Comparison of ENCODE assay signal across 14 cellular contexts in the genomic region with DNA sequence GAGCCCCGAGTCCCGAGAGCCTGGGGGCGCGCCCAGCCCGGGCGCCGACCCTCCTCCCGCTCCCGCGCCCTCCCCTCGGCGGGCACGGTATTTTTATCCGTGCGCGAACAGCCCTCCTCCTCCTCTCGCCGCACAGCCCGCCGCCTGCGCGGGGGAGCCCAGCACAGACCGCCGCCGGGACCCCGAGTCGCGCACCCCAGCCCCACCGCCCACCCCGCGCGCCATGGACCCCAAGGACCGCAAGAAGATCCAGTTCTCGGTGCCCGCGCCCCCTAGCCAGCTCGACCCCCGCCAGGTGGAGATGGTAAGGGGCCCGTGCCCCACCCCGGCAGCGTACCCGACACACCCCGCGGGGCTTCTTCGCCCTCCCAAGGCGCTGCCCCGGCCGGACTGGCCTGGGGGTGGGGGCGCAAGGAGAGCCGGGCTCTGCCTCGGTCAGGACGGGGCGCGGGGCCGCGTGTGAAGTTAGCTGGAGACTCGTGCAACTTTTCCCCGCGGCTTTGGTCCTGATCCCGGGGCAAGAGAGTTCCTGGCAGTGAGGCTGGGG. TPM values are rescaled to one million over a fixed set of nuclear protein-coding genes. Genes with fewer than 3 reads are reported as not detected.
DNase-seq lines count a peak whose midpoint lies in the region; ATAC-seq and TF ChIP-seq lines count a peak whose summit lies in the region.
"Had no signal": no experiment of that assay in that cellular context is flagged by ENCODE, and none has a peak within 500 bp of the region (broad histone marks: within the 10 kb centered on the region; RNA-seq: fewer than 3 reads in every experiment).

No MANE protein-coding gene starts in this region.

- H2BK15ac ChIP-seq in mesenchymal stem cell (ENCODE audit: low read depth, poor library complexity, severe bottlenecking), result no peak overlapping the region

- TF ChIP-seq CTCF in chondrocyte (IDR thresholded peaks at IDR 0.05) (no peak), stomach (IDR thresholded peaks at IDR 0.05) (no peak)

- no peak overlapping the region for H3K14ac ChIP-seq in mesenchymal stem cell (ENCODE audit: low read length in 2 of 2)

- H2BK5ac ChIP-seq in mesenchymal stem cell (ENCODE audit: low read depth, low read length, poor library complexity, severe bottlenecking), result no peak overlapping the region

- peak overlapping the region; percentile 57 for H3K4me3 ChIP-seq in HUES64 (ENCODE audit: low read length)
- peak overlapping the region; percentile 49 to 62 for H3K4me3 ChIP-seq in mesenchymal stem cell (ENCODE audit: insufficient read depth in 1 of 2, low read depth in 1 of 2, low read length in 2 of 2)
- H3K4me3 ChIP-seq in stomach, result peak overlapping the region; percentile 34 to 52 (median 36)

- no peak overlapping the region for H3K27ac Mint-ChIP-seq in chondrocyte (ENCODE audit: unreplicated experiment)
- no peak overlapping the region for H3K27ac Mint-ChIP-seq in stimulated activated naive B cell treated with anti-CD40 and anti-IgM and Interleukin-4, amounts not matched to agents 10 μg/mL and 1 μg/mL and 100 μg/mL, for 72 hours
- no peak overlapping the region for H3K27ac Mint-ChIP-seq in natural killer cell treated with Interleukin-12 subunit alpha and Interleukin-12 subunit beta and Interleukin-15 and Interleukin-18, amount 100 ng/mL, for 72 hours
- H3K27ac Mint-ChIP-seq: activated naive CD4-positive, alpha-beta T cell treated with anti-CD3 and anti-CD28 coated beads, Interleukin-2, amount 50 U/mL, for 24 hours had no signal

- H3K36me3 ChIP-seq in HUES64 (ENCODE audit: insufficient read depth, low read length) (no peaks in the 10 kb centered on the region), mesenchymal stem cell (ENCODE audit: control insufficient read depth in 1 of 2, insufficient read depth in 2 of 2, low read depth in 1 of 2, low read length in 2 of 2) (no peaks in the 10 kb centered on the region), stomach (no peaks in the 10 kb centered on the region)

- intact Hi-C loops in stomach (cut with DNase I; ENCODE audit: low total_unique reads), result loop anchor here (5.0 kb wide), 1 partner anchor 125 kb away; no protein-coding TSS in a partner anchor

- H2BK12ac ChIP-seq in mesenchymal stem cell (ENCODE audit: low read length in 2 of 2), result no peak overlapping the region

- peak overlapping the region in 1 of 2 experiments; percentile 51 for H3K23ac ChIP-seq in mesenchymal stem cell (ENCODE audit: low read length in 2 of 2)

- no peak overlapping the region for H3K4ac ChIP-seq in mesenchymal stem cell (ENCODE audit: low read depth in 1 of 2, low read length in 2 of 2)

- no peak overlapping the region for H4K91ac ChIP-seq in mesenchymal stem cell (ENCODE audit: low read length)

- WGBS in HUES64, result under 1% methylated on average over 60 of the region's 60 CpGs
- 1% methylated on average over 59 of the region's 60 CpGs for WGBS in mesenchymal stem cell
- 0 to 6% (median 3%) methylated on average over 15 to 60 of the region's 60 CpGs for WGBS in stomach, 5 donors

- peak overlapping the region; percentile 65 for H3K4me3 Mint-ChIP-seq in chondrocyte (ENCODE audit: unreplicated experiment)
- H3K4me3 Mint-ChIP-seq in stimulated activated naive B cell treated with anti-CD40 and anti-IgM and Interleukin-4, amounts not matched to agents 10 μg/mL and 1 μg/mL and 100 μg/mL, for 72 hours, result peak overlapping the region in 1 of 2 donors; percentile 81
- H3K4me3 Mint-ChIP-seq in natural killer cell treated with Interleukin-12 subunit alpha and Interleukin-12 subunit beta and Interleukin-15 and Interleukin-18, amount 100 ng/mL, for 72 hours, result no peak overlapping the region

- TF ChIP-seq EP300 in stomach (IDR thresholded peaks at IDR 0.05), result no peak

- H3K4me2 ChIP-seq in mesenchymal stem cell (ENCODE audit: low read length, poor library complexity, severe bottlenecking), result peak overlapping the region; percentile 93

- no peak overlapping the region for H4K8ac ChIP-seq in mesenchymal stem cell (ENCODE audit: low read length)

- H3K9me3 ChIP-seq in HUES64 (ENCODE audit: insufficient read depth, low read depth, low read length), result no peaks in the 10 kb centered on the region
- H3K9me3 ChIP-seq in mesenchymal stem cell (ENCODE audit: control insufficient read depth, low read length), result no peaks in the 10 kb centered on the region
- H3K9me3 ChIP-seq in stomach, result no peaks in the 10 kb centered on the region

- no peak overlapping the region for H2BK120ac ChIP-seq in mesenchymal stem cell (ENCODE audit: low read depth, low read length)

- ATAC-seq in stimulated activated naive B cell treated with anti-CD40 and anti-IgM and Interleukin-4, amounts not matched to agents 10 μg/mL and 1 μg/mL and 100 μg/mL, for 72 hours (replicated peaks), result no peak
- ATAC-seq in natural killer cell treated with Interleukin-12 subunit alpha and Interleukin-12 subunit beta and Interleukin-15 and Interleukin-18, amount 100 ng/mL, for 72 hours, result no peak
- no peak for ATAC-seq in HG03457 (IDR thresholded peaks at IDR 0.05; ENCODE audit: unreplicated experiment)

- H3K18ac ChIP-seq in mesenchymal stem cell (ENCODE audit: low read depth in 1 of 2, low read length in 2 of 2), result no peak overlapping the region

- H3K27ac ChIP-seq in HUES64 (ENCODE audit: low read depth, low read length) (no peak overlapping the region), mesenchymal stem cell (ENCODE audit: low read length, poor library complexity, severe bottlenecking) (no peak overlapping the region), stomach (peak overlapping the region in 2 of 5 donors; percentile 56 to 69)

- peaks cover 13% of the 10 kb centered on the region for H3K4me1 Mint-ChIP-seq in chondrocyte (ENCODE audit: low read depth)
- H3K4me1 Mint-ChIP-seq in stimulated activated naive B cell treated with anti-CD40 and anti-IgM and Interleukin-4, amounts not matched to agents 10 μg/mL and 1 μg/mL and 100 μg/mL, for 72 hours, result peaks cover 23 to 36% of the 10 kb centered on the region in 2 donors
- H3K4me1 Mint-ChIP-seq in natural killer cell treated with Interleukin-12 subunit alpha and Interleukin-12 subunit beta and Interleukin-15 and Interleukin-18, amount 100 ng/mL, for 72 hours (ENCODE audit: low read depth in 2 of 2), result peaks cover 14 to 15% of the 10 kb centered on the region in 2 donors

- H3K27me3 Mint-ChIP-seq in chondrocyte (ENCODE audit: low read depth), result peaks cover 44% of the 10 kb centered on the region
- H3K27me3 Mint-ChIP-seq in stimulated activated naive B cell treated with anti-CD40 and anti-IgM and Interleukin-4, amounts not matched to agents 10 μg/mL and 1 μg/mL and 100 μg/mL, for 72 hours, result peaks cover 51% of the 10 kb centered on the region in 2 donors
- H3K27me3 Mint-ChIP-seq in natural killer cell treated with Interleukin-12 subunit alpha and Interleukin-12 subunit beta and Interleukin-15 and Interleukin-18, amount 100 ng/mL, for 72 hours, result peaks cover 36% of the 10 kb centered on the region in 2 donors

- peaks cover 3% of the 10 kb centered on the region for H3K36me3 Mint-ChIP-seq in chondrocyte (ENCODE audit: low read depth)
- H3K36me3 Mint-ChIP-seq in stimulated activated naive B cell treated with anti-CD40 and anti-IgM and Interleukin-4, amounts not matched to agents 10 μg/mL and 1 μg/mL and 100 μg/mL, for 72 hours, result peaks cover 0 to 2% of the 10 kb centered on the region in 2 donors
- H3K36me3 Mint-ChIP-seq in natural killer cell treated with Interleukin-12 subunit alpha and Interleukin-12 subunit beta and Interleukin-15 and Interleukin-18, amount 100 ng/mL, for 72 hours, result no peaks in the 10 kb centered on the region
- H3K36me3 Mint-ChIP-seq: activated naive CD4-positive, alpha-beta T cell treated with anti-CD3 and anti-CD28 coated beads, Interleukin-2, amount 50 U/mL, for 24 hours had no signal

- H3K27me3 ChIP-seq in HUES64 (ENCODE audit: insufficient read depth, low read length) (peaks cover 62% of the 10 kb centered on the region), mesenchymal stem cell (ENCODE audit: control insufficient read depth in 1 of 2, insufficient read depth in 1 of 2, low read length in 2 of 2) (peaks cover 77 to 81% of the 10 kb centered on the region in 2 experiments), stomach (peaks cover 10 to 86% (median 39%) of the 10 kb centered on the region in 3 donors)

- H3K4me1 ChIP-seq in HUES64 (ENCODE audit: insufficient read depth, low read length), result peaks cover 30% of the 10 kb centered on the region
- H3K4me1 ChIP-seq in mesenchymal stem cell (ENCODE audit: control insufficient read depth, insufficient read depth, low read depth, low read length), result peaks cover 23% of the 10 kb centered on the region
- H3K4me1 ChIP-seq in stomach, result peaks cover 11 to 51% (median 40%) of the 10 kb centered on the region in 4 donors

- TF ChIP-seq POLR2A in stomach (IDR thresholded peaks at IDR 0.05), result no peak

- no peaks in the 10 kb centered on the region for H3K9me3 Mint-ChIP-seq in chondrocyte (ENCODE audit: low read depth)
- no peaks in the 10 kb centered on the region for H3K9me3 Mint-ChIP-seq in stimulated activated naive B cell treated with anti-CD40 and anti-IgM and Interleukin-4, amounts not matched to agents 10 μg/mL and 1 μg/mL and 100 μg/mL, for 72 hours
- no peaks in the 10 kb centered on the region for H3K9me3 Mint-ChIP-seq in natural killer cell treated with Interleukin-12 subunit alpha and Interleukin-12 subunit beta and Interleukin-15 and Interleukin-18, amount 100 ng/mL, for 72 hours
- H3K9me3 Mint-ChIP-seq: activated naive CD4-positive, alpha-beta T cell treated with anti-CD3 and anti-CD28 coated beads, Interleukin-2, amount 50 U/mL, for 24 hours had no signal

- H2AFZ ChIP-seq in mesenchymal stem cell (ENCODE audit: low read depth, low read length), result no peak overlapping the region

- H2AK5ac ChIP-seq in mesenchymal stem cell (ENCODE audit: low read length, severe bottlenecking), result no peak overlapping the region

- H3K79me1 ChIP-seq in mesenchymal stem cell (replicated peaks; ENCODE audit: low read length, poor library complexity, severe bottlenecking), result no peaks in the 10 kb centered on the region

- H3K9ac ChIP-seq in HUES64 (ENCODE audit: low read depth, low read length), result no peak overlapping the region
- H3K9ac ChIP-seq in mesenchymal stem cell (ENCODE audit: low read length), result peak overlapping the region; percentile 20

- no peak for DNase-seq in chondrocyte (ENCODE audit: low spot score)
- no peak for DNase-seq in mesenchymal stem cell
- no peak for DNase-seq in stomach
- no peak for DNase-seq in stimulated activated naive B cell treated with anti-CD40 and anti-IgM and Interleukin-4, amounts not matched to agents 10 μg/mL and 1 μg/mL and 100 μg/mL, for 72 hours
- DNase-seq in natural killer cell treated with Interleukin-12 subunit alpha and Interleukin-12 subunit beta and Interleukin-15 and Interleukin-18, amount 100 ng/mL, for 72 hours (ENCODE audit: low spot score), result no peak
- no peak for DNase-seq in dedifferentiated amniotic fluid mesenchymal stem cell (ENCODE audit: extremely low spot score)
- DNase-seq: activated CD4-positive, alpha-beta T cell treated with anti-CD3 and anti-CD28 coated beads, Interleukin-2, amount 50 U/mL, for 1 hour; HCEC 1CT; NCI-H1694 treated with DMSO at 0.1 percent for 48 hours had no signal

RNA-seq across cellular contexts. Expression of a gene that starts 0.5 kb away (rescaled TPM):
- polyA plus RNA-seq in HUES64 (2013, experiment 1 of 2), result 4.8 TPM
- 3.7 TPM for polyA plus RNA-seq in HUES64 (2013, experiment 2 of 2)
- total RNA-seq in chondrocyte, result 0.12 to 0.75 TPM in 2 of 3 replicates, not detected in the other
- polyA plus RNA-seq in mesenchymal stem cell (2013, experiment 1 of 2), result not detected
- not detected for polyA plus RNA-seq in mesenchymal stem cell (2013, experiment 2 of 2)
- 100 to 1,000 TPM in 1 of 5 donors, 10 to 100 TPM in 2, 1 to 10 TPM in 1, under 1 TPM in 1; 0.58 to 279 (median 11.0) TPM for total RNA-seq in stomach
- 10 to 100 TPM in 1 of 3 donors, 1 to 10 TPM in 2; 5.0 to 20.9 (median 9.5) TPM for polyA plus RNA-seq in stomach
- total RNA-seq in natural killer cell treated with Interleukin-12 subunit alpha and Interleukin-12 subunit beta and Interleukin-15 and Interleukin-18, amount 100 ng/mL, for 72 hours, result not detected

RNA-seq across cellular contexts. Expression of a gene that starts 9.7 kb away (rescaled TPM):
- polyA plus RNA-seq in HUES64 (2013, experiment 1 of 2), result 31.9 TPM
- polyA plus RNA-seq in HUES64 (2013, experiment 2 of 2), result 33.5 TPM
- 39.8 to 49.6 TPM (median 42.3 TPM) in 3 replicates for total RNA-seq in chondrocyte
- 64.0 TPM for polyA plus RNA-seq in mesenchymal stem cell (2013, experiment 1 of 2)
- 60.0 TPM for polyA plus RNA-seq in mesenchymal stem cell (2013, experiment 2 of 2)
- total RNA-seq in stomach, result 1,000 to 10,000 TPM in 1 of 5 donors, 100 to 1,000 TPM in 1, 10 to 100 TPM in 3; 26.4 to 1,091 (median 72.1) TPM
- 10 to 100 TPM; 28.1 to 53.5 (median 30.8) TPM for polyA plus RNA-seq in stomach
- 100 to 1,000 TPM in 1 of 2 donors, 10 to 100 TPM in 1; 97.9 to 139 TPM for total RNA-seq in natural killer cell treated with Interleukin-12 subunit alpha and Interleukin-12 subunit beta and Interleukin-15 and Interleukin-18, amount 100 ng/mL, for 72 hours

RNA-seq across cellular contexts. Expression of a gene that starts 19.5 kb away (rescaled TPM):
- not detected for polyA plus RNA-seq in HUES64 (2013, experiment 1 of 2)
- polyA plus RNA-seq in HUES64 (2013, experiment 2 of 2), result not detected
- total RNA-seq in chondrocyte (not detected in 3 replicates), stomach (not detected)
- polyA plus RNA-seq in mesenchymal stem cell (2013, experiment 1 of 2), result not detected
- polyA plus RNA-seq in mesenchymal stem cell (2013, experiment 2 of 2), result not detected
- polyA plus RNA-seq in stomach, result under 1 TPM; 0.03 to 0.31 (median 0.25) TPM
- not detected for total RNA-seq in natural killer cell treated with Interleukin-12 subunit alpha and Interleukin-12 subunit beta and Interleukin-15 and Interleukin-18, amount 100 ng/mL, for 72 hours
- total RNA-seq: G401, mesenteric fat pad had no signal

RNA-seq across cellular contexts. Expression of a gene that starts 37.9 kb away (rescaled TPM):
- polyA plus RNA-seq in HUES64 (2013, experiment 1 of 2), result 0.40 TPM
- polyA plus RNA-seq in HUES64 (2013, experiment 2 of 2), result 0.32 TPM
- total RNA-seq in chondrocyte, result 0.64 to 1.3 TPM (median 0.77 TPM) in 3 replicates
- 0.12 TPM for polyA plus RNA-seq in mesenchymal stem cell (2013, experiment 1 of 2)
- 0.05 TPM for polyA plus RNA-seq in mesenchymal stem cell (2013, experiment 2 of 2)
- total RNA-seq in stomach, result 1 to 10 TPM in 1 of 5 donors, under 1 TPM in 2, not detected in 2; 0.89 to 4.3 (median 0.92) TPM
- 10 to 100 TPM in 1 of 3 donors, 1 to 10 TPM in 1, under 1 TPM in 1; 0.88 to 14.1 (median 3.5) TPM for polyA plus RNA-seq in stomach
- total RNA-seq in natural killer cell treated with Interleukin-12 subunit alpha and Interleukin-12 subunit beta and Interleukin-15 and Interleukin-18, amount 100 ng/mL, for 72 hours, result 1 to 10 TPM; 2.1 to 2.5 TPM

RNA-seq across cellular contexts. Expression of a gene that starts 41.0 kb away (rescaled TPM):
- polyA plus RNA-seq in HUES64 (2013, experiment 1 of 2), result 2.9 TPM
- 1.9 TPM for polyA plus RNA-seq in HUES64 (2013, experiment 2 of 2)
- total RNA-seq in chondrocyte, result 0.22 to 2.7 TPM (median 0.46 TPM) in 3 replicates
- polyA plus RNA-seq in mesenchymal stem cell (2013, experiment 1 of 2), result 0.17 TPM
- 0.21 TPM for polyA plus RNA-seq in mesenchymal stem cell (2013, experiment 2 of 2)
- 1 to 10 TPM in 2 of 5 donors, under 1 TPM in 1, not detected in 2; 0.45 to 9.0 (median 2.9) TPM for total RNA-seq in stomach
- 10 to 100 TPM in 2 of 3 donors, 1 to 10 TPM in 1; 5.3 to 16.6 (median 13.0) TPM for polyA plus RNA-seq in stomach
- total RNA-seq in natural killer cell treated with Interleukin-12 subunit alpha and Interleukin-12 subunit beta and Interleukin-15 and Interleukin-18, amount 100 ng/mL, for 72 hours, result not detected
- total RNA-seq: G401 had no signal
